8 cellular contexts compared by ENCODE assay signal in genomic region chr1:206979379-206980043, GRCh38. TPM values are rescaled to one million over a fixed set of nuclear protein-coding genes. Genes with fewer than 3 reads are reported as not detected.
DNase-seq lines count a peak whose midpoint lies in the region; ATAC-seq lines count a peak whose summit lies in the region.

No MANE protein-coding gene starts in this region.

- H3K56ac ChIP-seq in mesendoderm (ENCODE audit: low read length): no peak overlapping the region

- no peak overlapping the region for H3K4me2 ChIP-seq in mesendoderm (ENCODE audit: low read length)

- H3K18ac ChIP-seq in mesendoderm (ENCODE audit: low read length): no peak overlapping the region

- H3K4me1 ChIP-seq in mesendoderm (ENCODE audit: control insufficient read depth, low read depth, low read length): peaks cover 10% of the 10 kb centered on the region

- H4K8ac ChIP-seq in mesendoderm (ENCODE audit: low read depth, low read length): no peak overlapping the region

- no peak overlapping the region for H2BK120ac ChIP-seq in mesendoderm (ENCODE audit: low read depth, low read length)

- no CpG with 5 or more reads among the region's 3 CpGs for WGBS in mesendoderm (ENCODE audit: extremely low coverage, insufficient coverage, low lambda C conversion rate)

- DNase-seq in DMS53 (lab: John Stamatoyannopoulos, UW) (peak; percentile 63), HuH-7 (ENCODE audit: low spot score) (peak; percentile 24), amniotic stem cell (lab: John Stamatoyannopoulos, UW) (peak; percentile 21), mesendoderm (peak; percentile 53), activated gamma-delta T cell treated with Interleukin-2 at 50 U/mL for 16 hours (no peak), ecto neural progenitor cell (ENCODE audit: low spot score) (no peak), occipital lobe (lab: John Stamatoyannopoulos, UW) (no peak)

- no peak overlapping the region for H3K9ac ChIP-seq in mesendoderm (ENCODE audit: low read length)

- no peak overlapping the region for H3K27ac ChIP-seq in mesendoderm (ENCODE audit: low read depth, low read length)

- H3K27me3 ChIP-seq in mesendoderm (ENCODE audit: insufficient read depth, low read length, poor library complexity): no peaks in the 10 kb centered on the region

- no peak overlapping the region for H2BK5ac ChIP-seq in mesendoderm (ENCODE audit: low read length)

- no peak overlapping the region for H3K4me3 ChIP-seq in mesendoderm (ENCODE audit: low read length)

- H2BK15ac ChIP-seq in mesendoderm (replicated peaks; ENCODE audit: low read depth): no peak overlapping the region

- H3K79me2 ChIP-seq in mesendoderm (ENCODE audit: control insufficient read depth, insufficient read depth, low read length): no peaks in the 10 kb centered on the region

- H3K4ac ChIP-seq in mesendoderm (ENCODE audit: low read depth, low read length): no peak overlapping the region

- H3K23ac ChIP-seq in mesendoderm (ENCODE audit: low read length): no peak overlapping the region

- no peaks in the 10 kb centered on the region for H3K79me1 ChIP-seq in mesendoderm (ENCODE audit: low read length)

- ATAC-seq in GM18870 (IDR thresholded peaks at IDR 0.05; ENCODE audit: unreplicated experiment): no peak

- no peaks in the 10 kb centered on the region for H3K36me3 ChIP-seq in mesendoderm (ENCODE audit: control insufficient read depth, insufficient read depth, low read length)

- no peak overlapping the region for H4K5ac ChIP-seq in mesendoderm (ENCODE audit: low read length)

- no peak overlapping the region for H2AK5ac ChIP-seq in mesendoderm (ENCODE audit: low read length)

RNA-seq across cellular contexts. Expression of gene FCAMR, which starts 9.3 kb away (rescaled TPM):
- not detected for polyA plus RNA-seq in mesendoderm (2013, experiment 1 of 2)
- polyA plus RNA-seq in mesendoderm (2013, experiment 2 of 2): not detected
- total RNA-seq in occipital lobe: not detected

RNA-seq across cellular contexts. Expression of gene PIGR, which starts 33.2 kb away (rescaled TPM):
- 0.01 TPM for polyA plus RNA-seq in mesendoderm (2013, experiment 1 of 2)
- polyA plus RNA-seq in mesendoderm (2013, experiment 2 of 2): 0.13 TPM
- total RNA-seq in occipital lobe: not detected

RNA-seq across cellular contexts. Expression of gene C1orf116, which starts 53.0 kb away (rescaled TPM):
- 1.6 TPM for polyA plus RNA-seq in mesendoderm (2013, experiment 1 of 2)
- polyA plus RNA-seq in mesendoderm (2013, experiment 2 of 2): 1.5 TPM
- not detected for total RNA-seq in occipital lobe

RNA-seq across cellular contexts. Expression of gene FCMR, which starts 57.8 kb away (rescaled TPM):
- 0.42 TPM for polyA plus RNA-seq in mesendoderm (2013, experiment 1 of 2)
- 0.24 TPM for polyA plus RNA-seq in mesendoderm (2013, experiment 2 of 2)
- total RNA-seq in occipital lobe: 0.47 TPM

Comparison
In these comparisons a context has a peak if more than half of its experiments do, and no peak if none do; other contexts are left out.
1. DNase-seq: peak in DMS53 (single experiment), HuH-7 (single experiment), amniotic stem cell (single experiment) and mesendoderm (single experiment); none in activated gamma-delta T cell treated with Interleukin-2 at 50 U/mL for 16 hours (single experiment), ecto neural progenitor cell (single experiment) and occipital lobe (single experiment).